ENCODE assay signal across 23 cellular contexts in genomic region chr20:22572023-22572422, GRCh38. TPM values are rescaled to one million over a fixed set of nuclear protein-coding genes. Genes with fewer than 3 reads are reported as not detected.
"Had no signal": no experiment of that assay in that cellular context is flagged by ENCODE, and none has a peak within 500 bp of the region (broad histone marks: within the 10 kb centered on the region; RNA-seq: fewer than 3 reads in every experiment).

No MANE protein-coding gene starts in this region.

- DNase-seq: activated B cell treated with CpG ODN at 0.5 μM for 24 hours; activated CD4-positive, alpha-beta T cell treated with anti-CD3 and anti-CD28 coated beads for 1 hour; activated CD4-positive, alpha-beta T cell treated with anti-CD3 and anti-CD28 coated beads, Interleukin-2, amount 10 ng/mL, durations not matched to agents 24 days and 14 days; activated CD4-positive, alpha-beta T cell treated with anti-CD3 and anti-CD28 coated beads, Interleukin-2, amount 50 U/mL, for 48 hours; activated CD8-positive, alpha-beta memory T cell treated with anti-CD3 and anti-CD28 coated beads for 24 hours; activated gamma-delta T cell treated with Interleukin-2 at 50 U/mL for 16 hours; activated naive CD4-positive, alpha-beta T cell treated with anti-CD3 and anti-CD28 coated beads, Interleukin-2, amount 10 ng/mL, durations not matched to agents 7 days and 5 days; activated naive CD8-positive, alpha-beta T cell treated with anti-CD3 and anti-CD28 coated beads for 36 hours; activated T-cell treated with anti-CD3 and anti-CD28 coated beads, Interleukin-2, amount 50 U/mL, for 72 hours; Kasumi-1; KBM-7; NCI-H1048; NCI-H187 treated with DMSO at 0.1 percent for 48 hours; NCI-H2081 treated with DMSO at 0.1 percent for 48 hours; NCI-H446; NCI-H524; PC-3; SHP77 treated with DMSO at 0.1 percent for 48 hours; T-helper 17 cell; T1000 had no signal

- H3K9me3 Mint-ChIP-seq: activated B cell treated with CpG ODN at 0.5 μM for 24 hours; activated naive CD4-positive, alpha-beta T cell treated with anti-CD3 and anti-CD28 coated beads, Interleukin-2, amount 10 ng/mL, durations not matched to agents 7 days and 5 days; activated T-cell treated with anti-CD3 and anti-CD28 coated beads, Interleukin-2, amount 50 U/mL, for 72 hours; activated T-helper 2 cell treated with anti-CD3 and anti-CD28 coated beads, Interferon-gamma antibody, Interleukin-2, Interleukin-4, amounts not matched to agents 10 μg/mL and 5 μg/mL and 100 μg/mL, durations not matched to agents 14 hours and 24 hours and 36 hours had no signal

- H3K36me3 Mint-ChIP-seq: activated naive CD4-positive, alpha-beta T cell treated with anti-CD3 and anti-CD28 coated beads, Interleukin-2, amount 10 ng/mL, durations not matched to agents 7 days and 5 days had no signal

- H3K4me3 Mint-ChIP-seq: activated B cell treated with CpG ODN at 0.5 μM for 24 hours; activated CD4-positive, alpha-beta T cell treated with anti-CD3 and anti-CD28 coated beads, Interleukin-2, amount 10 ng/mL, durations not matched to agents 24 days and 14 days; activated naive CD4-positive, alpha-beta T cell treated with anti-CD3 and anti-CD28 coated beads, Interleukin-2, amount 10 ng/mL, durations not matched to agents 7 days and 5 days; activated naive CD8-positive, alpha-beta T cell treated with anti-CD3 and anti-CD28 coated beads for 36 hours; activated T-cell treated with anti-CD3 and anti-CD28 coated beads, Interleukin-2, amount 50 U/mL, for 72 hours; T-helper 17 cell had no signal

- H3K4me1 Mint-ChIP-seq: activated CD4-positive, alpha-beta T cell treated with anti-CD3 and anti-CD28 coated beads, Interleukin-2, amount 10 ng/mL, durations not matched to agents 24 days and 14 days; activated naive CD8-positive, alpha-beta T cell treated with anti-CD3 and anti-CD28 coated beads for 36 hours; T-helper 17 cell had no signal

- ATAC-seq: activated T-cell treated with anti-CD3 and anti-CD28 coated beads, Interleukin-2, amount 50 U/mL, for 72 hours; T-helper 17 cell had no signal

RNA-seq across cellular contexts. Expression of gene FOXA2, which starts 12.3 kb away (rescaled TPM):
- total RNA-seq: activated B cell treated with CpG ODN at 0.5 μM for 24 hours; activated CD4-positive, alpha-beta T cell treated with anti-CD3 and anti-CD28 coated beads, Interleukin-2, amount 10 ng/mL, durations not matched to agents 24 days and 14 days; activated naive CD8-positive, alpha-beta T cell treated with anti-CD3 and anti-CD28 coated beads for 36 hours; activated T-cell treated with anti-CD3 and anti-CD28 coated beads, Interleukin-2, amount 50 U/mL, for 72 hours; activated T-helper 2 cell treated with anti-CD3 and anti-CD28 coated beads, Interferon-gamma antibody, Interleukin-2, Interleukin-4, amounts not matched to agents 10 μg/mL and 5 μg/mL and 100 μg/mL, durations not matched to agents 14 hours and 24 hours and 36 hours; cardiac septum; SK-MEL-5; T-helper 17 cell had no signal
